ENCODE assay signal across 19 cellular contexts in genomic region chr4:74181225-74181624, GRCh38. TPM values are rescaled to one million over a fixed set of nuclear protein-coding genes. Genes with fewer than 3 reads are reported as not detected.
DNase-seq lines count a peak whose midpoint lies in the region; ATAC-seq and TF ChIP-seq lines count a peak whose summit lies in the region.
"Had no signal": no experiment of that assay in that cellular context is flagged by ENCODE, and none has a peak within 500 bp of the region (broad histone marks: within the 10 kb centered on the region; RNA-seq: fewer than 3 reads in every experiment).

No MANE protein-coding gene starts in this region.

- no peaks in the 10 kb centered on the region for H3K4me1 Mint-ChIP-seq in activated CD8-positive, alpha-beta T cell treated with anti-CD3 and anti-CD28 coated beads for 36 hours (ENCODE audit: low read depth)
- peaks cover 1% of the 10 kb centered on the region for H3K4me1 Mint-ChIP-seq in activated CD8-positive, alpha-beta T cell treated with anti-CD3 and anti-CD28 coated beads, Interleukin-2, amount 10 ng/mL, durations not matched to agents 7 days and 5 days (ENCODE audit: low read depth)
- H3K4me1 Mint-ChIP-seq: CD14-positive monocyte had no signal

- no peaks in the 10 kb centered on the region for H3K9me3 Mint-ChIP-seq in activated CD8-positive, alpha-beta T cell treated with anti-CD3 and anti-CD28 coated beads for 36 hours
- no peaks in the 10 kb centered on the region for H3K9me3 Mint-ChIP-seq in activated CD8-positive, alpha-beta T cell treated with anti-CD3 and anti-CD28 coated beads, Interleukin-2, amount 10 ng/mL, durations not matched to agents 7 days and 5 days (ENCODE audit: insufficient read depth)
- H3K9me3 Mint-ChIP-seq: activated CD4-positive, alpha-beta T cell treated with anti-CD3 and anti-CD28 coated beads, Interleukin-2, amount 10 ng/mL, durations not matched to agents 7 days and 5 days; CD14-positive monocyte; stimulated activated naive CD8-positive, alpha-beta T cell treated with anti-CD3 and anti-CD28 coated beads, Interleukin-15, Interleukin-2, amounts not matched to agents 100 ng/mL and 50 ng/mL, for 24 hours had no signal

- no peak for TF ChIP-seq CTCF in activated CD8-positive, alpha-beta T cell treated with anti-CD3 and anti-CD28 coated beads for 36 hours (IDR thresholded peaks at IDR 0.05)

- peak; percentile 20 for ATAC-seq in activated CD8-positive, alpha-beta T cell treated with anti-CD3 and anti-CD28 coated beads for 36 hours
- no peak for ATAC-seq in activated CD8-positive, alpha-beta T cell treated with anti-CD3 and anti-CD28 coated beads, Interleukin-2, amount 10 ng/mL, durations not matched to agents 7 days and 5 days
- ATAC-seq in HG03565 (IDR thresholded peaks at IDR 0.05; ENCODE audit: unreplicated experiment): no peak
- no peak for ATAC-seq in left ventricle myocardium superior
- ATAC-seq: HepG2, SK-N-SH treated with all-trans-retinoic acid at 6 μM for 48 hours, upper lobe of right lung had no signal

- CTCF ChIA-PET in activated CD8-positive, alpha-beta T cell treated with anti-CD3 and anti-CD28 coated beads for 36 hours (lab: Charles Lee): no interaction called here
- CTCF ChIA-PET in activated CD8-positive, alpha-beta T cell treated with anti-CD3 and anti-CD28 coated beads, Interleukin-2, amount 10 ng/mL, durations not matched to agents 7 days and 5 days (lab: Charles Lee): interaction anchor here (1.2 to 1.5 kb wide), 2 partner anchors 7 to 29 kb away, joined by 3 to 5 read pairs; no protein-coding TSS in a partner anchor

- peaks cover 5% of the 10 kb centered on the region for H3K36me3 Mint-ChIP-seq in activated CD8-positive, alpha-beta T cell treated with anti-CD3 and anti-CD28 coated beads for 36 hours (ENCODE audit: low read depth)
- no peaks in the 10 kb centered on the region for H3K36me3 Mint-ChIP-seq in activated CD8-positive, alpha-beta T cell treated with anti-CD3 and anti-CD28 coated beads, Interleukin-2, amount 10 ng/mL, durations not matched to agents 7 days and 5 days (ENCODE audit: low read depth)

- POLR2A ChIA-PET in activated CD8-positive, alpha-beta T cell treated with anti-CD3 and anti-CD28 coated beads for 36 hours (lab: Charles Lee): no interaction called here
- POLR2A ChIA-PET in activated CD8-positive, alpha-beta T cell treated with anti-CD3 and anti-CD28 coated beads, Interleukin-2, amount 10 ng/mL, durations not matched to agents 7 days and 5 days (lab: Charles Lee): no interaction called here

- no peak overlapping the region for H3K4me3 Mint-ChIP-seq in activated CD8-positive, alpha-beta T cell treated with anti-CD3 and anti-CD28 coated beads for 36 hours
- H3K4me3 Mint-ChIP-seq in activated CD8-positive, alpha-beta T cell treated with anti-CD3 and anti-CD28 coated beads, Interleukin-2, amount 10 ng/mL, durations not matched to agents 7 days and 5 days: no peak overlapping the region
- H3K4me3 Mint-ChIP-seq: activated CD4-positive, alpha-beta T cell treated with anti-CD3 and anti-CD28 coated beads, Interleukin-2, amount 10 ng/mL, durations not matched to agents 7 days and 5 days; CD14-positive monocyte; stimulated activated naive CD8-positive, alpha-beta T cell treated with anti-CD3 and anti-CD28 coated beads, Interleukin-15, Interleukin-2, amounts not matched to agents 100 ng/mL and 50 ng/mL, for 24 hours had no signal

- no peaks in the 10 kb centered on the region for H3K27me3 Mint-ChIP-seq in activated CD8-positive, alpha-beta T cell treated with anti-CD3 and anti-CD28 coated beads for 36 hours
- H3K27me3 Mint-ChIP-seq in activated CD8-positive, alpha-beta T cell treated with anti-CD3 and anti-CD28 coated beads, Interleukin-2, amount 10 ng/mL, durations not matched to agents 7 days and 5 days (ENCODE audit: low read depth): no peaks in the 10 kb centered on the region
- H3K27me3 Mint-ChIP-seq: activated CD4-positive, alpha-beta T cell treated with anti-CD3 and anti-CD28 coated beads, Interleukin-2, amount 10 ng/mL, durations not matched to agents 7 days and 5 days; stimulated activated naive CD8-positive, alpha-beta T cell treated with anti-CD3 and anti-CD28 coated beads, Interleukin-15, Interleukin-2, amounts not matched to agents 100 ng/mL and 50 ng/mL, for 24 hours had no signal

- DNase-seq in activated CD8-positive, alpha-beta T cell treated with anti-CD3 and anti-CD28 coated beads for 36 hours: no peak
- DNase-seq in activated CD8-positive, alpha-beta T cell treated with anti-CD3 and anti-CD28 coated beads, Interleukin-2, amount 10 ng/mL, durations not matched to agents 7 days and 5 days: no peak
- peak; percentile 52 for DNase-seq in HT1080 (ENCODE audit: low read depth)
- DNase-seq in astrocyte of the hippocampus (ENCODE audit: low read depth, low spot score): peak; percentile 11
- peak; percentile 34 for DNase-seq in myocyte (ENCODE audit: low read depth)
- no peak for DNase-seq in activated CD4-positive, alpha-beta T cell treated with anti-CD3 and anti-CD28 coated beads, Interleukin-2, amount 50 U/mL, for 4 hours
- DNase-seq in left ventricle myocardium superior: no peak
- DNase-seq: activated CD4-positive, alpha-beta T cell treated with anti-CD3 and anti-CD28 coated beads, Interleukin-2, amount 10 ng/mL, durations not matched to agents 7 days and 5 days; anterior cingulate cortex; head of caudate nucleus; mesendoderm; NCI-H2081 treated with DMSO at 0.1 percent for 48 hours; NCI-H526 treated with DMSO at 0.1 percent for 48 hours; upper lobe of right lung had no signal

- intact Hi-C loops in activated CD8-positive, alpha-beta T cell treated with anti-CD3 and anti-CD28 coated beads for 36 hours (cut with micrococcal nuclease): no loop called here
- intact Hi-C loops in left ventricle myocardium superior (cut with micrococcal nuclease): no loop called here

- H3K27ac Mint-ChIP-seq in activated CD8-positive, alpha-beta T cell treated with anti-CD3 and anti-CD28 coated beads for 36 hours: no peak overlapping the region
- no peak overlapping the region for H3K27ac Mint-ChIP-seq in activated CD8-positive, alpha-beta T cell treated with anti-CD3 and anti-CD28 coated beads, Interleukin-2, amount 10 ng/mL, durations not matched to agents 7 days and 5 days
- H3K27ac Mint-ChIP-seq: activated CD4-positive, alpha-beta T cell treated with anti-CD3 and anti-CD28 coated beads, Interleukin-2, amount 10 ng/mL, durations not matched to agents 7 days and 5 days; CD14-positive monocyte; stimulated activated naive CD8-positive, alpha-beta T cell treated with anti-CD3 and anti-CD28 coated beads, Interleukin-15, Interleukin-2, amounts not matched to agents 100 ng/mL and 50 ng/mL, for 24 hours had no signal

RNA-seq across cellular contexts. Expression of gene MTHFD2L, which starts 23.3 kb away (rescaled TPM):
- 1 to 10 TPM; 7.3 to 8.1 TPM for total RNA-seq in activated CD8-positive, alpha-beta T cell treated with anti-CD3 and anti-CD28 coated beads for 36 hours
- 1 to 10 TPM; 5.3 to 5.5 TPM for total RNA-seq in activated CD8-positive, alpha-beta T cell treated with anti-CD3 and anti-CD28 coated beads, Interleukin-2, amount 10 ng/mL, durations not matched to agents 7 days and 5 days
- 15.2 and 15.5 TPM in 2 replicates for total RNA-seq in HT1080 (2014; rRNA removed; shearing (Covaris generic))
- 8.3 and 10.0 TPM in 2 replicates for polyA plus RNA-seq in HT1080 (2015; cell fraction: cytosol; rRNA removed)
- 18.7 and 19.3 TPM in 2 replicates for polyA plus RNA-seq in HT1080 (2015; cell fraction: nucleus; rRNA removed)
- 18.4 and 20.9 TPM in 2 replicates for total RNA-seq in myocyte
- 5.0 TPM for polyA plus RNA-seq in myocyte (2012)
- total RNA-seq in left ventricle myocardium superior: 8.5 TPM

Comparison
In these comparisons a context has a peak if more than half of its experiments do, and no peak if none do; other contexts are left out.
1. DNase-seq: peak in HT1080 (single experiment), astrocyte of the hippocampus (single experiment) and myocyte (single experiment); none in activated CD8-positive, alpha-beta T cell treated with anti-CD3 and anti-CD28 coated beads for 36 hours (single experiment), activated CD8-positive, alpha-beta T cell treated with anti-CD3 and anti-CD28 coated beads, Interleukin-2, amount 10 ng/mL, durations not matched to agents 7 days and 5 days (single experiment), activated CD4-positive, alpha-beta T cell treated with anti-CD3 and anti-CD28 coated beads, Interleukin-2, amount 50 U/mL, for 4 hours (0 of 2) and left ventricle myocardium superior (single experiment).